7 cellular contexts compared by ENCODE assay signal in the genomic region with DNA sequence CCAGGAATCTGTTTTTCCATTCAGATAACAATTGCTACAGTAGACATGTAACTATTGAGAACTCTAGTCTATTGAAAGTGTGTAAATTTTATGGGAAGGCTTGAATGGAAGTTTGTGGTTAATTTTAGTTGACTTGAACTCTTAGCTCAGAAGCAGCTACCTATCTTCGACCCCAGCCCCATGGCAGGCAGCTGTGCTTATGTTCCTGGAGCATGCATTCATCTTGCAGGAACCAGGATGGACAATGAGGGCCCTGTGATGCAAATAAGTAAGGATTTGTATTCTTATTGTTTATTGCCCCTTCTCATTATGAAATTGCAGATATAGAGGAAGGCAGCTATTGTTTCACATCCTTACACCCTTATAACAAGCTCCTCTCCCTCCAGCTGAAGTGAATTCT.
"Had no signal": no experiment of that assay in that cellular context is flagged by ENCODE, and none has a peak within 500 bp of the region (broad histone marks: within the 10 kb centered on the region; RNA-seq: fewer than 3 reads in every experiment).

No MANE protein-coding gene starts in this region.

- DNase-seq: GM23248, GOT3, H7, H9, HCEC 1CT, HFFc6 had no signal

- H3K4me3 ChIP-seq: GM23248, GM23338 had no signal
